Comparison of ENCODE assay signal across 21 cellular contexts in the genomic region with DNA sequence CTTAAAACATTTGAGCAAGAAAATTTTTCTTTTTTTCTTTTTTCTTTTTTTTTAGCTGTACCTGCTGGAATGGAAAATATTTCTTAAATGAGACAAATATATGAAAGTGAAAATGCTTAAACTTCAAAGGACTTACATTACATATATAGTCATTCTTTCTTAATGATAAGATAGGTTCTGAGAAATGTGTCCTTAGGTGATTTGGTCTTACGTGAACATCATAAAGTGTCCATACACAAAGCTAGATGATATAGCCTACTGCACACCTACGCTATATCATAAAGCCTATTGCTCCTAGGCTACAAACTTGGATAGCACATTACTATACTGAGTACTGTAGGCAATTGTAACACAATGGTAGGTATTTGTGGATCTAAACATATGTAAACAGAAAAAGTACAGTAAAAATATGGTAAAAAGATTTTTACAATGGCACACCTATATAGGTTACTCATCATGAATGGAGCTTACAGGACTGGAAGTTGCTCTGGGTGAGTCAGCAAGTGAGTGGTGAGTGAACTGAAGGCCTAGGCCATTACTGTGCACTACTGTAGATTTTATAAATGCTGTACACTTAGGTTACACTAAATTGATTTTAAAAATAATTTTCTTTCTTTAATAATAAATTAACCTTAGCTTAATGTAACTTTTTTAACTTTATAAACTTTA. TPM values are rescaled to one million over a fixed set of nuclear protein-coding genes. Genes with fewer than 3 reads are reported as not detected.
DNase-seq lines count a peak whose midpoint lies in the region; ATAC-seq and TF ChIP-seq lines count a peak whose summit lies in the region.
"Had no signal": no experiment of that assay in that cellular context is flagged by ENCODE, and none has a peak within 500 bp of the region (broad histone marks: within the 10 kb centered on the region; RNA-seq: fewer than 3 reads in every experiment).

No MANE protein-coding gene starts in this region.

- H3K79me2 ChIP-seq in HCT116 (ENCODE audit: insufficient read depth, low read length): no peaks in the 10 kb centered on the region

- no peak overlapping the region for H3K9ac ChIP-seq in HCT116 (ENCODE audit: low read length)
- H3K9ac ChIP-seq: BLaER1 had no signal

- intact Hi-C loops in HCT116 (cut with micrococcal nuclease): loop anchor here (5.0 kb wide), 1 partner anchor 182 kb away; no protein-coding TSS in a partner anchor

- H3K9me3 Mint-ChIP-seq in activated T-helper 17 cell treated with anti-CD3 and anti-CD28 coated beads, Interleukin-2, amount 50 U/mL, for 72 hours: no peaks in the 10 kb centered on the region
- H3K9me3 Mint-ChIP-seq in stimulated activated naive CD8-positive, alpha-beta T cell treated with anti-CD3 and anti-CD28 coated beads, Interleukin-15, amount 100 ng/mL, for 72 hours: no peaks in the 10 kb centered on the region

- DNase-seq in DMS53 (lab: John Stamatoyannopoulos, UW) (peak; percentile 16), DMS53 treated with DMSO at 0.1 percent for 48 hours (lab: John Stamatoyannopoulos, UW; ENCODE audit: unreplicated experiment) (no peak), HCT116 (ENCODE audit: low read depth, low spot score) (no peak), iris pigment epithelial cell (ENCODE audit: low read depth) (peak; percentile 12), KBM-7 (no peak), SK-N-DZ (ENCODE audit: low spot score) (no peak)
- DNase-seq in stimulated activated naive CD8-positive, alpha-beta T cell treated with anti-CD3 and anti-CD28 coated beads, Interleukin-15, amount 100 ng/mL, for 72 hours: no peak
- DNase-seq: activated CD4-positive, alpha-beta T cell treated with anti-CD3 and anti-CD28 coated beads, Interleukin-2, amount 50 U/mL, for 4 hours; activated T-cell treated with anti-CD3 and anti-CD28 coated beads, Interleukin-2, amount 50 U/mL, for 48 hours; DMS 273 treated with DMSO at 0.1 percent for 48 hours; heart right ventricle; naive thymus-derived CD4-positive, alpha-beta T cell; NCI-H146; NCI-H2227 treated with DMSO at 0.1 percent for 48 hours; pancreas; SW 1271; testis had no signal

- H4K20me1 ChIP-seq in HCT116 (ENCODE audit: insufficient read depth): no peaks in the 10 kb centered on the region
- H4K20me1 ChIP-seq: BLaER1 had no signal

- no peak overlapping the region for H3K27ac Mint-ChIP-seq in activated T-helper 17 cell treated with anti-CD3 and anti-CD28 coated beads, Interleukin-2, amount 50 U/mL, for 72 hours
- no peak overlapping the region for H3K27ac Mint-ChIP-seq in stimulated activated naive CD8-positive, alpha-beta T cell treated with anti-CD3 and anti-CD28 coated beads, Interleukin-15, amount 100 ng/mL, for 72 hours
- H3K27ac Mint-ChIP-seq: naive thymus-derived CD4-positive, alpha-beta T cell had no signal

- RAD21 ChIA-PET in HCT116 (lab: Charles Lee; ENCODE audit: low non-redundant PET in 1 of 2, low total read pairs in 2 of 2, uncharacterized antibody in 2 of 2, unreplicated experiment in 2 of 2): no interaction called here

- H3K27me3 Mint-ChIP-seq in activated T-helper 17 cell treated with anti-CD3 and anti-CD28 coated beads, Interleukin-2, amount 50 U/mL, for 72 hours: peaks cover 15% of the 10 kb centered on the region
- peaks cover 40% of the 10 kb centered on the region for H3K27me3 Mint-ChIP-seq in stimulated activated naive CD8-positive, alpha-beta T cell treated with anti-CD3 and anti-CD28 coated beads, Interleukin-15, amount 100 ng/mL, for 72 hours

- H3K4me1 Mint-ChIP-seq in activated T-helper 17 cell treated with anti-CD3 and anti-CD28 coated beads, Interleukin-2, amount 50 U/mL, for 72 hours: no peaks in the 10 kb centered on the region
- H3K4me1 Mint-ChIP-seq in stimulated activated naive CD8-positive, alpha-beta T cell treated with anti-CD3 and anti-CD28 coated beads, Interleukin-15, amount 100 ng/mL, for 72 hours: no peaks in the 10 kb centered on the region

- POLR2A ChIA-PET in HCT116 (lab: Charles Lee): no interaction called here

- in situ Hi-C loops in KBM-7 (cut with MboI; ENCODE audit: low pct_unique_long_range_greater_than_20kb, low sequenced_read_pairs): no loop called here

- no peak for TF ChIP-seq POLR2A in HCT116 (IDR thresholded peaks at IDR 0.05; ENCODE audit: borderline replicate concordance, extremely low read depth, insufficient read depth, insufficient read length)

- no peak overlapping the region for H3K4me3 ChIP-seq in HCT116 (replicated peaks in 1 of 2; ENCODE audit: low read depth in 1 of 2, low read length in 2 of 2)
- H3K4me3 ChIP-seq: BLaER1, cardiac muscle cell, heart right ventricle, pancreas, testis had no signal

- peak overlapping the region; percentile 66 for H2AFZ ChIP-seq in HCT116 (ENCODE audit: low read depth, low read length, poor library complexity, severe bottlenecking)

- no peak for TF ChIP-seq CTCF in HCT116 (IDR thresholded peaks at IDR 0.05 in 2 of 3, conservative IDR thresholded peaks at IDR 0.05 in 1 of 3; ENCODE audit: borderline replicate concordance in 1 of 3, insufficient read depth in 1 of 3, low read depth in 2 of 3, low read length in 2 of 3)

- no peaks in the 10 kb centered on the region for H3K36me3 ChIP-seq in HCT116 (ENCODE audit: control insufficient read depth in 1 of 2, insufficient read depth in 2 of 2, low read length in 2 of 2)
- H3K36me3 ChIP-seq: BLaER1, cardiac muscle cell, heart right ventricle, pancreas had no signal

- H3K4me1 ChIP-seq in HCT116 (ENCODE audit: control insufficient read depth in 1 of 2, insufficient read depth in 2 of 2, low read length in 2 of 2): peaks cover 0 to 9% of the 10 kb centered on the region in 2 experiments; a peak in 1 of 4 replicates
- H3K4me1 ChIP-seq: pancreas, testis had no signal

- no peaks in the 10 kb centered on the region for H3K9me3 ChIP-seq in HCT116 (ENCODE audit: control insufficient read depth in 1 of 2, insufficient read depth in 1 of 2, low read depth in 1 of 2, low read length in 2 of 2)
- H3K9me3 ChIP-seq: BLaER1, heart right ventricle, pancreas, testis had no signal

- H3K4me2 ChIP-seq in HCT116 (ENCODE audit: low read length): no peak overlapping the region
- H3K4me2 ChIP-seq: BLaER1 had no signal

- peaks cover 4% of the 10 kb centered on the region; the same call in 1 of the 2 replicates for H3K27me3 ChIP-seq in HCT116 (ENCODE audit: insufficient read depth, low read length)
- H3K27me3 ChIP-seq: BLaER1, pancreas, testis had no signal

- H3K27ac ChIP-seq in HCT116 (ENCODE audit: low read depth, low read length): no peak overlapping the region
- H3K27ac ChIP-seq: 22Rv1, BLaER1, cardiac muscle cell, heart right ventricle, pancreas, testis had no signal

- no peak for TF ChIP-seq RAD21 in HCT116 (IDR thresholded peaks at IDR 0.05; ENCODE audit: low read depth)

- CTCF ChIA-PET in HCT116 (lab: Charles Lee): interaction anchor here (0.7 to 1.4 kb wide), 5 partner anchors 11 to 295 kb away, joined by 3 to 16 read pairs (median 3); no protein-coding TSS in a partner anchor

- no peaks in the 10 kb centered on the region for H3K36me3 Mint-ChIP-seq in activated T-helper 17 cell treated with anti-CD3 and anti-CD28 coated beads, Interleukin-2, amount 50 U/mL, for 72 hours (ENCODE audit: low read depth)
- H3K36me3 Mint-ChIP-seq: naive thymus-derived CD4-positive, alpha-beta T cell had no signal

- no peaks in the 10 kb centered on the region for H3K9me2 ChIP-seq in HCT116 (ENCODE audit: insufficient read depth)

- H3K4me3 Mint-ChIP-seq in activated T-helper 17 cell treated with anti-CD3 and anti-CD28 coated beads, Interleukin-2, amount 50 U/mL, for 72 hours: no peak overlapping the region
- H3K4me3 Mint-ChIP-seq in stimulated activated naive CD8-positive, alpha-beta T cell treated with anti-CD3 and anti-CD28 coated beads, Interleukin-15, amount 100 ng/mL, for 72 hours: no peak overlapping the region
- H3K4me3 Mint-ChIP-seq: naive thymus-derived CD4-positive, alpha-beta T cell had no signal

- ATAC-seq in HCT116: no peak
- peak; percentile 53 for ATAC-seq in activated T-helper 17 cell treated with anti-CD3 and anti-CD28 coated beads, Interleukin-2, amount 50 U/mL, for 72 hours (replicated peaks)
- no peak for ATAC-seq in stimulated activated naive CD8-positive, alpha-beta T cell treated with anti-CD3 and anti-CD28 coated beads, Interleukin-15, amount 100 ng/mL, for 72 hours
- ATAC-seq: heart right ventricle; naive thymus-derived CD4-positive, alpha-beta T cell; pancreas had no signal

- no TSS peak for BruUV-seq in HCT116 (replicated peaks; lab: Mats Ljungman, UMichigan)

TF ChIP-seq in HCT116, 20 proteins besides CTCF, POLR2A, EP300 and RAD21 (continues in another document):
- no peak for TF ChIP-seq SIN3A (IDR thresholded peaks at IDR 0.05; ENCODE audit: low read depth)
- TF ChIP-seq, protein P1, sequence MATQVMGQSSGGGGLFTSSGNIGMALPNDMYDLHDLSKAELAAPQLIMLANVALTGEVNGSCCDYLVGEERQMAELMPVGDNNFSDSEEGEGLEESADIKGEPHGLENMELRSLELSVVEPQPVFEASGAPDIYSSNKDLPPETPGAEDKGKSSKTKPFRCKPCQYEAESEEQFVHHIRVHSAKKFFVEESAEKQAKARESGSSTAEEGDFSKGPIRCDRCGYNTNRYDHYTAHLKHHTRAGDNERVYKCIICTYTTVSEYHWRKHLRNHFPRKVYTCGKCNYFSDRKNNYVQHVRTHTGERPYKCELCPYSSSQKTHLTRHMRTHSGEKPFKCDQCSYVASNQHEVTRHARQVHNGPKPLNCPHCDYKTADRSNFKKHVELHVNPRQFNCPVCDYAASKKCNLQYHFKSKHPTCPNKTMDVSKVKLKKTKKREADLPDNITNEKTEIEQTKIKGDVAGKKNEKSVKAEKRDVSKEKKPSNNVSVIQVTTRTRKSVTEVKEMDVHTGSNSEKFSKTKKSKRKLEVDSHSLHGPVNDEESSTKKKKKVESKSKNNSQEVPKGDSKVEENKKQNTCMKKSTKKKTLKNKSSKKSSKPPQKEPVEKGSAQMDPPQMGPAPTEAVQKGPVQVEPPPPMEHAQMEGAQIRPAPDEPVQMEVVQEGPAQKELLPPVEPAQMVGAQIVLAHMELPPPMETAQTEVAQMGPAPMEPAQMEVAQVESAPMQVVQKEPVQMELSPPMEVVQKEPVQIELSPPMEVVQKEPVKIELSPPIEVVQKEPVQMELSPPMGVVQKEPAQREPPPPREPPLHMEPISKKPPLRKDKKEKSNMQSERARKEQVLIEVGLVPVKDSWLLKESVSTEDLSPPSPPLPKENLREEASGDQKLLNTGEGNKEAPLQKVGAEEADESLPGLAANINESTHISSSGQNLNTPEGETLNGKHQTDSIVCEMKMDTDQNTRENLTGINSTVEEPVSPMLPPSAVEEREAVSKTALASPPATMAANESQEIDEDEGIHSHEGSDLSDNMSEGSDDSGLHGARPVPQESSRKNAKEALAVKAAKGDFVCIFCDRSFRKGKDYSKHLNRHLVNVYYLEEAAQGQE (IDR thresholded peaks at IDR 0.05; ENCODE audit: low read depth): no peak
- no peak for TF ChIP-seq POLR2AphosphoS5 (IDR thresholded peaks at IDR 0.05; ENCODE audit: low read depth, low read length)

RNA-seq across cellular contexts. Expression of gene RPP21, which starts 54.6 kb away (rescaled TPM):
- total RNA-seq in HCT116 (2021; ENCODE audit: unreplicated experiment): 70.4 TPM
- 126 and 143 TPM in 2 replicates for polyA plus RNA-seq in HCT116 (2012)
- total RNA-seq in activated T-helper 17 cell treated with anti-CD3 and anti-CD28 coated beads, Interleukin-2, amount 50 U/mL, for 72 hours: 10 to 100 TPM; 20.8 to 22.9 TPM
- 89.4 and 134 TPM in 2 replicates for polyA plus RNA-seq in SK-N-DZ (2014; cell fraction: cytosol; rRNA removed)
- polyA plus RNA-seq in SK-N-DZ (2014; cell fraction: nucleus; rRNA removed): 118 and 156 TPM in 2 replicates

Comparison
In these comparisons a context has a peak if more than half of its experiments do, and no peak if none do; other contexts are left out.
1. DNase-seq: peak in DMS53 (single experiment) and iris pigment epithelial cell (single experiment); none in DMS53 treated with DMSO at 0.1 percent for 48 hours (single experiment), HCT116 (single experiment), stimulated activated naive CD8-positive, alpha-beta T cell treated with anti-CD3 and anti-CD28 coated beads, Interleukin-15, amount 100 ng/mL, for 72 hours (0 of 2), KBM-7 (single experiment) and SK-N-DZ (single experiment).